24 cellular contexts compared by ENCODE assay signal in the genomic region with DNA sequence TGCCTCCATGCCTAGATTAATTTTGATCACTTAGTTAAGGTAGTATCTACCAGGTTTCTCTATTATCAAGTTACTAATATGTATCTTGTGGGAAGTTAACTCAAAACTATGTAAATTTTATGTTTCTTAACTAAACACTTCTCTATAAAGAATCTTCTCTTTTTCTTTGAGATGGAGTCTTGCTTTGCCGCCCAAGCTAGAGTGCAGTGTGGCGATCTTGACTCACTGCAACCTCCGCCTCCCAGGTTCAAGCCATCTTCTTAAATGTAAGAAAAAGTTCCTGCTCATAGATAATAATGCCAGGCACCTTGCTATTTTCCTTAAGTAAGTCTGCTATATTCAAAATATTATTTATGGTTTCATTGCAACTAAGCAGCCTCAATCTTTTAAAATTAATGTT. TPM values are rescaled to one million over a fixed set of nuclear protein-coding genes. Genes with fewer than 3 reads are reported as not detected.
A peak's percentile ranks its signal among the peaks of the same experiment; 100 is the strongest.
DNase-seq lines count a peak whose midpoint lies in the region; ATAC-seq and TF ChIP-seq lines count a peak whose summit lies in the region.
"Had no signal": no experiment of that assay in that cellular context is flagged by ENCODE, and none has a peak within 500 bp of the region (broad histone marks: within the 10 kb centered on the region; RNA-seq: fewer than 3 reads in every experiment).

No MANE protein-coding gene starts in this region.

- peaks cover 53% of the 10 kb centered on the region for H3K4me1 ChIP-seq in DOHH2 (ENCODE audit: control insufficient read depth, low read length)

- POLR2A ChIA-PET in activated CD4-positive, alpha-beta T cell treated with anti-CD3 and anti-CD28 coated beads, Interleukin-2, amount 10 ng/mL, durations not matched to agents 7 days and 5 days (lab: Charles Lee): interaction anchor here (0.9 kb wide), 1 partner anchor 9 kb away, joined by 3 read pairs; no protein-coding TSS in a partner anchor
- POLR2A ChIA-PET in activated B cell treated with CpG ODN at 0.5 μM for 24 hours (lab: Charles Lee): interaction anchor here (0.6 to 2.2 kb wide), 5 partner anchors 25 to 100 kb away, joined by 3 to 15 read pairs (median 5); a partner anchor contains a TSS

- peaks cover 38% of the 10 kb centered on the region for H3K36me3 Mint-ChIP-seq in activated CD4-positive, alpha-beta T cell treated with anti-CD3 and anti-CD28 coated beads, Interleukin-2, amount 10 ng/mL, durations not matched to agents 7 days and 5 days (ENCODE audit: low read depth)
- peaks cover 60% of the 10 kb centered on the region for H3K36me3 Mint-ChIP-seq in activated B cell treated with CpG ODN at 0.5 μM for 24 hours (ENCODE audit: low read depth)
- H3K36me3 Mint-ChIP-seq in natural killer cell treated with Interleukin-12 subunit alpha and Interleukin-12 subunit beta and Interleukin-15 and Interleukin-18, amount 100 ng/mL, for 72 hours: peaks cover 18% of the 10 kb centered on the region

- CTCF ChIA-PET in activated CD4-positive, alpha-beta T cell treated with anti-CD3 and anti-CD28 coated beads, Interleukin-2, amount 10 ng/mL, durations not matched to agents 7 days and 5 days (lab: Charles Lee): interaction anchor here (0.8 to 1.5 kb wide), 3 partner anchors 8 to 20 kb away, joined by 3 to 5 read pairs (median 3); no protein-coding TSS in a partner anchor
- CTCF ChIA-PET in activated B cell treated with CpG ODN at 0.5 μM for 24 hours (lab: Charles Lee): interaction anchor here (1.8 to 1.9 kb wide), 2 partner anchors 13 to 93 kb away, joined by 6 to 8 read pairs; no protein-coding TSS in a partner anchor

- intact Hi-C loops in activated B cell treated with CpG ODN at 0.5 μM for 24 hours (cut with micrococcal nuclease): loop anchor here (1.0 to 2.0 kb wide), 3 partner anchors 9 to 16 kb away; no protein-coding TSS in a partner anchor

- H3K79me2 ChIP-seq in DOHH2 (ENCODE audit: control insufficient read depth, low read length): peaks cover 84% of the 10 kb centered on the region

- H3K27ac ChIP-seq in DOHH2 (ENCODE audit: low read depth, low read length): peak overlapping the region; percentile 80
- H3K27ac ChIP-seq: C4-2B had no signal

- peak; percentile 41 for ATAC-seq in activated B cell treated with CpG ODN at 0.5 μM for 24 hours (ENCODE audit: low read depth)
- ATAC-seq in natural killer cell treated with Interleukin-12 subunit alpha and Interleukin-12 subunit beta and Interleukin-15 and Interleukin-18, amount 100 ng/mL, for 72 hours: no peak
- ATAC-seq: HCT116, heart right ventricle, left cardiac atrium, sciatic nerve had no signal

- no peaks in the 10 kb centered on the region for H3K9me2 ChIP-seq in DOHH2 (replicated peaks; ENCODE audit: control insufficient read depth, low read length)

- peaks cover 41% of the 10 kb centered on the region for H3F3A ChIP-seq in DOHH2 (ENCODE audit: control insufficient read depth, insufficient read depth)

- H3K27ac Mint-ChIP-seq in activated CD4-positive, alpha-beta T cell treated with anti-CD3 and anti-CD28 coated beads, Interleukin-2, amount 10 ng/mL, durations not matched to agents 7 days and 5 days: peak overlapping the region; percentile 54
- peak overlapping the region; percentile 83 for H3K27ac Mint-ChIP-seq in activated B cell treated with CpG ODN at 0.5 μM for 24 hours
- peak overlapping the region; percentile 54 to 65 for H3K27ac Mint-ChIP-seq in natural killer cell treated with Interleukin-12 subunit alpha and Interleukin-12 subunit beta and Interleukin-15 and Interleukin-18, amount 100 ng/mL, for 72 hours

- peaks cover 82% of the 10 kb centered on the region for H3K36me3 ChIP-seq in DOHH2 (ENCODE audit: control insufficient read depth, low read length)

- H3K9me3 Mint-ChIP-seq in activated CD4-positive, alpha-beta T cell treated with anti-CD3 and anti-CD28 coated beads, Interleukin-2, amount 10 ng/mL, durations not matched to agents 7 days and 5 days: no peaks in the 10 kb centered on the region
- H3K9me3 Mint-ChIP-seq in activated B cell treated with CpG ODN at 0.5 μM for 24 hours: no peaks in the 10 kb centered on the region
- H3K9me3 Mint-ChIP-seq in natural killer cell treated with Interleukin-12 subunit alpha and Interleukin-12 subunit beta and Interleukin-15 and Interleukin-18, amount 100 ng/mL, for 72 hours: no peaks in the 10 kb centered on the region

- no peak for TF ChIP-seq CTCF in DOHH2 (IDR thresholded peaks at IDR 0.05; ENCODE audit: low read depth, low read length, poor library complexity, severe bottlenecking)
- no peak for TF ChIP-seq CTCF in activated B cell treated with CpG ODN at 0.5 μM for 24 hours (IDR thresholded peaks at IDR 0.05)

- H3K4me3 ChIP-seq in DOHH2 (ENCODE audit: low read length): peak overlapping the region; percentile 60; the same call in 1 of the 2 replicates

- peaks cover 60% of the 10 kb centered on the region for H4K20me1 ChIP-seq in DOHH2 (ENCODE audit: control insufficient read depth, insufficient read depth, low read depth, low read length)

- H3K4me2 ChIP-seq in DOHH2 (ENCODE audit: low read length): peak overlapping the region; percentile 64

- H3K27me3 Mint-ChIP-seq in activated CD4-positive, alpha-beta T cell treated with anti-CD3 and anti-CD28 coated beads, Interleukin-2, amount 10 ng/mL, durations not matched to agents 7 days and 5 days: no peaks in the 10 kb centered on the region
- no peaks in the 10 kb centered on the region for H3K27me3 Mint-ChIP-seq in activated B cell treated with CpG ODN at 0.5 μM for 24 hours
- no peaks in the 10 kb centered on the region for H3K27me3 Mint-ChIP-seq in natural killer cell treated with Interleukin-12 subunit alpha and Interleukin-12 subunit beta and Interleukin-15 and Interleukin-18, amount 100 ng/mL, for 72 hours

- H3K4me1 Mint-ChIP-seq in activated CD4-positive, alpha-beta T cell treated with anti-CD3 and anti-CD28 coated beads, Interleukin-2, amount 10 ng/mL, durations not matched to agents 7 days and 5 days: peaks cover 52% of the 10 kb centered on the region
- peaks cover 71% of the 10 kb centered on the region for H3K4me1 Mint-ChIP-seq in activated B cell treated with CpG ODN at 0.5 μM for 24 hours
- H3K4me1 Mint-ChIP-seq in natural killer cell treated with Interleukin-12 subunit alpha and Interleukin-12 subunit beta and Interleukin-15 and Interleukin-18, amount 100 ng/mL, for 72 hours (ENCODE audit: low read depth in 2 of 2): peaks cover 51 to 65% of the 10 kb centered on the region in 2 donors
- H3K4me1 Mint-ChIP-seq: nephron progenitor cell had no signal

- H3K4me3 Mint-ChIP-seq in activated CD4-positive, alpha-beta T cell treated with anti-CD3 and anti-CD28 coated beads, Interleukin-2, amount 10 ng/mL, durations not matched to agents 7 days and 5 days: no peak overlapping the region
- H3K4me3 Mint-ChIP-seq in activated B cell treated with CpG ODN at 0.5 μM for 24 hours: peak overlapping the region; percentile 72
- H3K4me3 Mint-ChIP-seq in natural killer cell treated with Interleukin-12 subunit alpha and Interleukin-12 subunit beta and Interleukin-15 and Interleukin-18, amount 100 ng/mL, for 72 hours: no peak overlapping the region
- H3K4me3 Mint-ChIP-seq: nephron progenitor cell had no signal

- no peak for DNase-seq in activated CD4-positive, alpha-beta T cell treated with anti-CD3 and anti-CD28 coated beads, Interleukin-2, amount 10 ng/mL, durations not matched to agents 7 days and 5 days
- DNase-seq in activated CD4-positive, alpha-beta T cell treated with anti-CD3 and anti-CD28 coated beads for 4 hours: no peak
- DNase-seq in activated B cell treated with CpG ODN at 0.5 μM for 24 hours (no peak), AG20443 (ENCODE audit: low spot score) (no peak), GM19240 (ENCODE audit: insufficient read length, low spot score) (no peak), HuH-7.5 (ENCODE audit: low spot score) (no peak)
- DNase-seq in natural killer cell treated with Interleukin-12 subunit alpha and Interleukin-12 subunit beta and Interleukin-15 and Interleukin-18, amount 100 ng/mL, for 72 hours (ENCODE audit: low spot score): no peak
- DNase-seq: activated CD4-positive, alpha-beta T cell treated with anti-CD3 and anti-CD28 coated beads, Interleukin-2, amount 50 U/mL, for 48 hours; activated naive CD4-positive, alpha-beta T cell; central memory CD4-positive, alpha-beta T cell; heart right ventricle; left cardiac atrium; mesenchymal stem cell; NCI-H1694 treated with DMSO at 0.1 percent for 48 hours; NCI-H2227 treated with DMSO at 0.1 percent for 48 hours; nephron progenitor cell; posterior cingulate gyrus; stimulated activated CD4-positive, alpha-beta T cell treated with anti-CD3 and anti-CD28 coated beads, Interleukin-15, amount 100 ng/mL, for 24 hours; substantia nigra; T-helper 1 cell had no signal

- no peaks in the 10 kb centered on the region for H3K27me3 ChIP-seq in DOHH2 (ENCODE audit: control insufficient read depth, low read length)
- H3K27me3 ChIP-seq: heart right ventricle had no signal

- no peaks in the 10 kb centered on the region for H3K9me3 ChIP-seq in DOHH2 (ENCODE audit: control insufficient read depth, insufficient read depth, low read length)
- H3K9me3 ChIP-seq: heart right ventricle had no signal

RNA-seq across cellular contexts. Expression of a gene that starts 58.4 kb away (rescaled TPM):
- 100 to 1,000 TPM; 125 to 149 TPM for total RNA-seq in activated CD4-positive, alpha-beta T cell treated with anti-CD3 and anti-CD28 coated beads, Interleukin-2, amount 10 ng/mL, durations not matched to agents 7 days and 5 days
- 129 and 136 TPM in 2 replicates for total RNA-seq in activated B cell treated with CpG ODN at 0.5 μM for 24 hours
- total RNA-seq in natural killer cell treated with Interleukin-12 subunit alpha and Interleukin-12 subunit beta and Interleukin-15 and Interleukin-18, amount 100 ng/mL, for 72 hours: 10 to 100 TPM; 61.8 to 86.1 TPM
